8 cellular contexts compared by ENCODE assay signal in the genomic region with DNA sequence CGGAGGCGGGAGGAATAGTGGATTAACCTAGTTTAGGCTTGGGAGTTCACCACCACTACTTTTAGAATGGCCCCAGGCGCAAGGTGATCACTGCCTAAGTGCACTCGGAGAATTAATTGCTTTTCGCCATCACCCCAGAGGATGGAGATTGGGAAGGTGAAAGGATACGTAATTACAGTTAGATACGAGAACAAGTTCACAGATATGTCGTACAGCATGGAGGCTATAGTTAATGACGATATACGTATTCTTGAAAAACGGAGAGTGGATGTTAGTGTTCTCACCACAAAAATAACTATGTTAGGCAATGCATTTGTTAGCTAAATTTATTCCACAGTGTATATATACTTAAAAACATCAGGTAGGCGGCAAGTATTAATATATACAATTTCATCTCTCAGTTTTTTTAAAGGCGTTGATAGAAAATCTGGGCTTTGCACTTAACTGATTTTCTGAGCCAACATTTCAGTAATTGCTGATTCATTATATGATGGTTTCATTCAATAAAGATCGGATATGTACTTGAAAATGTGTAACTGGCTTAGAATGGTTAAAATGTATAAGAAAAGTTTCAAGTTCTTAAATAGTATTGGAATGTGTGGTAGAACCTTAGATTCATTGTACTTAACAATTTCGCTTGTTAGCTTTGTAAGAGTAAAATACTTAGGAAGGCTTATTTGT. TPM values are rescaled to one million over a fixed set of nuclear protein-coding genes. Genes with fewer than 3 reads are reported as not detected.
A peak's percentile ranks its signal among the peaks of the same experiment; 100 is the strongest.
DNase-seq lines count a peak whose midpoint lies in the region; ATAC-seq and TF ChIP-seq lines count a peak whose summit lies in the region.

No MANE protein-coding gene starts in this region.

- H4K20me1 ChIP-seq in HCT116 (ENCODE audit: insufficient read depth), result peaks cover 15% of the 10 kb centered on the region; the same call in 1 of the 2 replicates
- 0 out of 2 replicates have a peak, but pooled peaks cover 6% of the 10 kb centered on the region for H4K20me1 ChIP-seq in SU-DHL-6 (ENCODE audit: low read depth, low read length)
- peaks cover 7% of the 10 kb centered on the region for H4K20me1 ChIP-seq in smooth muscle cell (ENCODE audit: low read depth)

- H2AFZ ChIP-seq in HCT116 (ENCODE audit: low read depth, low read length, poor library complexity, severe bottlenecking), result no peak overlapping the region
- peak overlapping the region; percentile 96 for H2AFZ ChIP-seq in SU-DHL-6 (ENCODE audit: low read depth, low read length, severe bottlenecking)
- H2AFZ ChIP-seq in smooth muscle cell (ENCODE audit: low read depth), result peak overlapping the region; percentile 98

- peaks cover 5 to 35% of the 10 kb centered on the region in 2 experiments; a peak in 3 of 4 replicates for H3K36me3 ChIP-seq in HCT116 (ENCODE audit: control insufficient read depth in 1 of 2, insufficient read depth in 2 of 2, low read length in 2 of 2)
- H3K36me3 ChIP-seq in SU-DHL-6 (ENCODE audit: low read length), result peaks cover 9% of the 10 kb centered on the region
- peaks cover 11% of the 10 kb centered on the region for H3K36me3 ChIP-seq in smooth muscle cell (ENCODE audit: low read depth)

- H3K79me2 ChIP-seq in HCT116 (ENCODE audit: insufficient read depth, low read length) (peaks cover 98% of the 10 kb centered on the region), SU-DHL-6 (ENCODE audit: insufficient read depth, low read length) (peaks cover 94% of the 10 kb centered on the region), smooth muscle cell (ENCODE audit: low read depth) (peaks cover 90% of the 10 kb centered on the region)

- peak overlapping the region; percentile 84 for H3K9ac ChIP-seq in HCT116 (ENCODE audit: low read length)
- peak overlapping the region; percentile 94 for H3K9ac ChIP-seq in SU-DHL-6 (ENCODE audit: low read length)
- peak overlapping the region; percentile 90 for H3K9ac ChIP-seq in smooth muscle cell (ENCODE audit: low read depth)

- intact Hi-C loops in HCT116 (cut with micrococcal nuclease), result no loop called here

- no peak for DNase-seq in HCT116 (ENCODE audit: low read depth, low spot score)
- no peak for DNase-seq in foreskin fibroblast
- no peak for DNase-seq in smooth muscle cell (lab: John Stamatoyannopoulos, UW; ENCODE audit: unreplicated experiment)
- DNase-seq in NCI-H128 (lab: John Stamatoyannopoulos, UW; ENCODE audit: unreplicated experiment), result no peak

- TSS peak; percentile 73 for BruUV-seq in HCT116 (replicated peaks; lab: Mats Ljungman, UMichigan)

- POLR2A ChIA-PET in HCT116 (lab: Charles Lee), result no interaction called here

- RAD21 ChIA-PET in HCT116 (lab: Charles Lee; ENCODE audit: low non-redundant PET in 1 of 2, low total read pairs in 2 of 2, uncharacterized antibody in 2 of 2, unreplicated experiment in 2 of 2), result no interaction called here

- peak; percentile 6; the same call in 1 of the 2 replicates for ATAC-seq in HCT116
- ATAC-seq in GM21723 (IDR thresholded peaks at IDR 0.05; ENCODE audit: unreplicated experiment), result no peak
- no peak for ATAC-seq in HG03571 (IDR thresholded peaks at IDR 0.05; ENCODE audit: unreplicated experiment)
- ATAC-seq in GM21526 (IDR thresholded peaks at IDR 0.05; ENCODE audit: low FRiP score, unreplicated experiment), result no peak

- 10% methylated on average over 15 of the region's 15 CpGs for WGBS in smooth muscle cell (ENCODE audit: low lambda C conversion rate)

- no peak for TF ChIP-seq POLR2A in HCT116 (IDR thresholded peaks at IDR 0.05; ENCODE audit: borderline replicate concordance, extremely low read depth, insufficient read depth, insufficient read length)

- peak overlapping the region; percentile 92 for H3K4me2 ChIP-seq in HCT116 (ENCODE audit: low read length)
- peak overlapping the region; percentile 95 for H3K4me2 ChIP-seq in SU-DHL-6 (ENCODE audit: low read depth, low read length, poor library complexity, severe bottlenecking)
- H3K4me2 ChIP-seq in smooth muscle cell, result peak overlapping the region; percentile 83

- no peak for TF ChIP-seq CTCF in HCT116 (IDR thresholded peaks at IDR 0.05 in 2 of 3, conservative IDR thresholded peaks at IDR 0.05 in 1 of 3; ENCODE audit: borderline replicate concordance in 1 of 3, insufficient read depth in 1 of 3, low read depth in 2 of 3, low read length in 2 of 3)
- no peak for TF ChIP-seq CTCF in SU-DHL-6 (IDR thresholded peaks at IDR 0.05; ENCODE audit: insufficient read depth, low read length, poor library complexity, severe bottlenecking)
- TF ChIP-seq CTCF in foreskin fibroblast (IDR thresholded peaks at IDR 0.05; ENCODE audit: low read depth, low read length), result no peak
- TF ChIP-seq CTCF in smooth muscle cell (IDR thresholded peaks at IDR 0.05; ENCODE audit: borderline replicate concordance, insufficient read depth, poor library complexity, severe bottlenecking), result no peak

- peaks cover 8% of the 10 kb centered on the region; the same call in 1 of the 2 replicates for H3F3A ChIP-seq in SU-DHL-6 (ENCODE audit: insufficient read depth)
- no peaks in the 10 kb centered on the region for H3F3A ChIP-seq in smooth muscle cell (ENCODE audit: low read depth)

- no peak for TF ChIP-seq RAD21 in HCT116 (IDR thresholded peaks at IDR 0.05; ENCODE audit: low read depth)

- CTCF ChIA-PET in HCT116 (lab: Charles Lee), result no interaction called here

- H3K27ac ChIP-seq in HCT116 (ENCODE audit: low read depth, low read length) (peak overlapping the region; percentile 91), SU-DHL-6 (ENCODE audit: low read depth, low read length) (peak overlapping the region; percentile 88), smooth muscle cell (ENCODE audit: low read depth) (peak overlapping the region; percentile 92)

- H3K9me3 ChIP-seq in HCT116 (ENCODE audit: control insufficient read depth in 1 of 2, insufficient read depth in 1 of 2, low read depth in 1 of 2, low read length in 2 of 2) (no peaks in the 10 kb centered on the region), SU-DHL-6 (ENCODE audit: insufficient read depth, low read length) (no peaks in the 10 kb centered on the region), smooth muscle cell (replicated peaks; ENCODE audit: low read depth) (no peaks in the 10 kb centered on the region)

- H3K27me3 ChIP-seq in HCT116 (ENCODE audit: insufficient read depth, low read length) (no peaks in the 10 kb centered on the region), SU-DHL-6 (ENCODE audit: low read length) (no peaks in the 10 kb centered on the region), smooth muscle cell (ENCODE audit: low read depth) (no peaks in the 10 kb centered on the region)

- H3K4me1 ChIP-seq in HCT116 (ENCODE audit: control insufficient read depth in 1 of 2, insufficient read depth in 2 of 2, low read length in 2 of 2) (peaks cover 11 to 27% of the 10 kb centered on the region in 2 experiments), smooth muscle cell (ENCODE audit: low read depth) (peaks cover 18% of the 10 kb centered on the region)

- H3K4me3 ChIP-seq in HCT116 (replicated peaks in 1 of 2; ENCODE audit: low read depth in 1 of 2, low read length in 2 of 2) (peak overlapping the region; percentile 83 to 88), SU-DHL-6 (ENCODE audit: insufficient read depth, low read length, poor library complexity, severe bottlenecking) (peak overlapping the region; percentile 88), foreskin fibroblast (ENCODE audit: low read depth in 1 of 2, low read length in 2 of 2) (peak overlapping the region; percentile 79 to 81), smooth muscle cell (peak overlapping the region; percentile 76)

- H3K9me2 ChIP-seq in HCT116 (ENCODE audit: insufficient read depth), result no peaks in the 10 kb centered on the region
- H3K9me2 ChIP-seq in SU-DHL-6 (replicated peaks; ENCODE audit: insufficient read depth, low read length), result no peaks in the 10 kb centered on the region

TF ChIP-seq in HCT116, 20 proteins besides CTCF, POLR2A, EP300 and RAD21:
- no peak for TF ChIP-seq CEBPB (IDR thresholded peaks at IDR 0.05; ENCODE audit: low read depth)
- 0 out of 2 replicates have a peak, but pooled peaks have one; percentile 7 for TF ChIP-seq ZFX (IDR thresholded peaks at IDR 0.05)
- TF ChIP-seq EZH2 (IDR thresholded peaks at IDR 0.05), result no peak
- no peak for TF ChIP-seq EGR1 (IDR thresholded peaks at IDR 0.05; ENCODE audit: low read depth)

RNA-seq across cellular contexts. Expression of gene CDC123, which starts 0.7 kb away (rescaled TPM):
- total RNA-seq in HCT116 (2021; ENCODE audit: unreplicated experiment) (132 TPM), smooth muscle cell (78.2 and 87.4 TPM in 2 replicates)
- polyA plus RNA-seq in HCT116 (2012), result 133 and 134 TPM in 2 replicates
- polyA plus RNA-seq in smooth muscle cell, result 97.2 and 103 TPM in 2 replicates

RNA-seq across cellular contexts. Expression of gene NUDT5, which starts 1.0 kb away (rescaled TPM):
- total RNA-seq in HCT116 (2021; ENCODE audit: unreplicated experiment) (101 TPM), smooth muscle cell (64.8 and 67.3 TPM in 2 replicates)
- polyA plus RNA-seq in HCT116 (2012), result 75.0 and 99.5 TPM in 2 replicates
- polyA plus RNA-seq in smooth muscle cell, result 89.6 and 101 TPM in 2 replicates
